In the genomic region with DNA sequence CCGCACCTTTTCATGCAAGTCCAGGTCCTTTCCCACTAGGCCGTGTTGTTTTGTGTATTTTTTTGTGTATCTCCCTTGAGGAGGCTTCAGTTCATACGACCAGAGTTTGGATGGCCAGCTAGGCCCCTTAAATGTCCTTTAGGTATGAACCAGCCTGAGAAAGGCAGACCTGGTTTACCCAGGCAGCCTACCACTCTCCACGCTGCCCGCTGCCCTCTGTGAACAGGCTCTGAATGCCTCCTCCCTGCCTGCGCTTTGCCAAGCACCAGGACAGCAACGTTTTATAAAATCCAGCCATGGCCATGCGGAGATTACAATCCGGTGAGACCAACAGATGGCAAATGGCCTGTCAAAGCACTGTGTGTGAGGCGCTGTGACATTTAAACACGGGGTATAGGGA, we compare ENCODE assay signal across 8 cellular contexts. TPM values are rescaled to one million over a fixed set of nuclear protein-coding genes. Genes with fewer than 3 reads are reported as not detected.
DNase-seq lines count a peak whose midpoint lies in the region; ATAC-seq and TF ChIP-seq lines count a peak whose summit lies in the region.

No MANE protein-coding gene starts in this region.

- ATAC-seq in activated naive CD4-positive, alpha-beta T cell treated with anti-CD3 and anti-CD28 coated beads, Interleukin-2, amount 50 U/mL, for 72 hours: no peak

- H3T11ph ChIP-seq in H9 (ENCODE audit: low read length): no peak overlapping the region

- H3K9me3 ChIP-seq in H9 (ENCODE audit: control insufficient read depth, low read depth, low read length): no peaks in the 10 kb centered on the region

- H3K4me3 Mint-ChIP-seq in H9: peak overlapping the region; percentile 51 to 75
- H3K4me3 Mint-ChIP-seq in glutamatergic neuron (ENCODE audit: unreplicated experiment): peak overlapping the region; percentile 48

- H2BK12ac ChIP-seq in H9 (ENCODE audit: insufficient read length, low read depth, low read length): no peak overlapping the region

- H2AFZ ChIP-seq in H9 (ENCODE audit: low read length): peak overlapping the region; percentile 14

- no peak overlapping the region for H4K5ac ChIP-seq in H9 (ENCODE audit: insufficient read length, low read depth, low read length)

- no peaks in the 10 kb centered on the region for H3K4me1 ChIP-seq in H9 (ENCODE audit: insufficient read depth, low read length)

- peaks cover 22 to 33% of the 10 kb centered on the region in 2 experiments for H3K9me3 Mint-ChIP-seq in H9
- H3K9me3 Mint-ChIP-seq in glutamatergic neuron (ENCODE audit: unreplicated experiment): peaks cover 12% of the 10 kb centered on the region
- H3K9me3 Mint-ChIP-seq in activated naive CD4-positive, alpha-beta T cell treated with anti-CD3 and anti-CD28 coated beads, Interleukin-2, amount 50 U/mL, for 72 hours: no peaks in the 10 kb centered on the region

- H3K79me2 ChIP-seq in H9 (ENCODE audit: insufficient read depth, low read length): no peaks in the 10 kb centered on the region

- H3K14ac ChIP-seq in H9 (ENCODE audit: insufficient read depth, low read length): no peak overlapping the region; the same call in 1 of the 2 replicates

- no peak for TF ChIP-seq CTCF in H9 (conservative IDR thresholded peaks at IDR 0.05)
- no peak for TF ChIP-seq CTCF in VCaP (conservative IDR thresholded peaks at IDR 0.05)
- TF ChIP-seq CTCF in glutamatergic neuron (IDR thresholded peaks at IDR 0.05; ENCODE audit: partially characterized antibody, unreplicated experiment): no peak

- DNase-seq in H9 (no peak), glutamatergic neuron (no peak), GM19240 (ENCODE audit: insufficient read length, low spot score) (no peak), HT-29 (ENCODE audit: low spot score) (no peak)
- DNase-seq in activated naive CD4-positive, alpha-beta T cell treated with anti-CD3 and anti-CD28 coated beads, Interleukin-2, amount 50 U/mL, for 72 hours (ENCODE audit: low spot score in 2 of 2): no peak
- no peak for DNase-seq in activated CD4-positive, alpha-beta T cell treated with anti-CD3 and anti-CD28 coated beads for 48 hours

- no peak overlapping the region for H2BK15ac ChIP-seq in H9 (ENCODE audit: low read depth, low read length)

- H4K8ac ChIP-seq in H9 (replicated peaks; ENCODE audit: insufficient read length, low read depth, low read length): no peak overlapping the region

- H3K23ac ChIP-seq in H9 (ENCODE audit: insufficient read length, low read depth, low read length): no peak overlapping the region

- H2BK20ac ChIP-seq in H9 (ENCODE audit: low read depth, low read length, poor library complexity, severe bottlenecking): no peak overlapping the region

- peaks cover 6 to 9% of the 10 kb centered on the region in 2 experiments; a peak in 3 of 4 replicates for H3K4me1 Mint-ChIP-seq in H9
- peaks cover 13% of the 10 kb centered on the region for H3K4me1 Mint-ChIP-seq in glutamatergic neuron (ENCODE audit: low read depth, unreplicated experiment)

- no peak overlapping the region for H3K4ac ChIP-seq in H9 (ENCODE audit: low read depth, low read length)

- H2BK120ac ChIP-seq in H9 (ENCODE audit: low read depth, low read length, poor library complexity, severe bottlenecking): no peak overlapping the region

- H3K18ac ChIP-seq in H9 (ENCODE audit: insufficient read length, low read depth, low read length): no peak overlapping the region

- H3K27me3 Mint-ChIP-seq in H9 (ENCODE audit: low read depth): peaks cover 26% of the 10 kb centered on the region
- H3K27me3 Mint-ChIP-seq in glutamatergic neuron (ENCODE audit: unreplicated experiment): peaks cover 2% of the 10 kb centered on the region

- H3K56ac ChIP-seq in H9 (ENCODE audit: insufficient read length, low read depth, low read length): no peak overlapping the region

- no peak overlapping the region for H2BK5ac ChIP-seq in H9 (ENCODE audit: insufficient read length, low read length)

- peak overlapping the region in 6 of 7 experiments; percentile 93 to 98 (median 95) for H3K4me3 ChIP-seq in skin epidermis

- H2AK5ac ChIP-seq in H9 (ENCODE audit: insufficient read length, low read length): no peak overlapping the region

- no peaks in the 10 kb centered on the region for H4K20me1 ChIP-seq in H9 (ENCODE audit: control insufficient read depth, insufficient read depth, insufficient read length)

- no CpG with 5 or more reads among the region's 11 CpGs for WGBS in H9 (ENCODE audit: extremely low coverage, insufficient read length, low lambda C conversion rate)

- no peaks in the 10 kb centered on the region; the same call in 1 of the 2 replicates for H3K27me3 ChIP-seq in H9 (ENCODE audit: insufficient read depth, low read length)

- no peak overlapping the region for H3K27ac ChIP-seq in H9 (ENCODE audit: insufficient read length, low read depth, low read length)
- peak overlapping the region; percentile 92 for H3K27ac ChIP-seq in VCaP
- H3K27ac ChIP-seq in skin epidermis: peak overlapping the region in 18 of 21 experiments; percentile 49 to 99 (median 95)

- H3K4me2 ChIP-seq in H9 (ENCODE audit: insufficient read depth, insufficient read length, low read length): peak overlapping the region; percentile 32

- H3K27ac Mint-ChIP-seq in H9 (no peak overlapping the region), glutamatergic neuron (ENCODE audit: unreplicated experiment) (peak overlapping the region; percentile 84)
- peak overlapping the region in 1 of 2 donors; percentile 15 for H3K27ac Mint-ChIP-seq in activated naive CD4-positive, alpha-beta T cell treated with anti-CD3 and anti-CD28 coated beads, Interleukin-2, amount 50 U/mL, for 72 hours

- no peaks in the 10 kb centered on the region for H3K79me1 ChIP-seq in H9 (ENCODE audit: insufficient read depth, low read depth, low read length, poor library complexity, severe bottlenecking)

- H4K91ac ChIP-seq in H9 (ENCODE audit: insufficient read length, low read depth, low read length): no peak overlapping the region

- peaks cover 5% of the 10 kb centered on the region for H3K23me2 ChIP-seq in H9 (ENCODE audit: insufficient read length, low read depth, low read length, poor library complexity, severe bottlenecking)

- H3K9ac ChIP-seq in H9 (ENCODE audit: extremely low read depth, insufficient read length, low read length): no peak overlapping the region

- H3K36me3 Mint-ChIP-seq in H9 (ENCODE audit: insufficient read depth in 1 of 3, low read depth in 3 of 3) (peaks cover 0 to 20% (median 17%) of the 10 kb centered on the region in 3 experiments; a peak in 5 of 7 replicates), glutamatergic neuron (ENCODE audit: unreplicated experiment) (peaks cover 5% of the 10 kb centered on the region)
- no peaks in the 10 kb centered on the region for H3K36me3 Mint-ChIP-seq in activated naive CD4-positive, alpha-beta T cell treated with anti-CD3 and anti-CD28 coated beads, Interleukin-2, amount 50 U/mL, for 72 hours

RNA-seq across cellular contexts. Expression of a gene that starts 0.6 kb away (rescaled TPM):
- 31.6 and 34.5 TPM in 2 replicates for total RNA-seq in H9 (2021)
- total RNA-seq in glutamatergic neuron (ENCODE audit: unreplicated experiment): 83.8 TPM
- total RNA-seq in activated naive CD4-positive, alpha-beta T cell treated with anti-CD3 and anti-CD28 coated beads, Interleukin-2, amount 50 U/mL, for 72 hours: 10 to 100 TPM; 41.8 to 48.6 TPM
- 87.3 and 97.2 TPM in 2 replicates for total RNA-seq in HT-29 (2014; rRNA removed; shearing (Covaris generic))

RNA-seq across cellular contexts. Expression of a gene that starts 28.4 kb away (rescaled TPM):
- total RNA-seq in H9 (2021) (92.3 and 92.8 TPM in 2 replicates), glutamatergic neuron (ENCODE audit: unreplicated experiment) (103 TPM)
- total RNA-seq in activated naive CD4-positive, alpha-beta T cell treated with anti-CD3 and anti-CD28 coated beads, Interleukin-2, amount 50 U/mL, for 72 hours: 100 to 1,000 TPM; 120 to 154 TPM
- 142 and 166 TPM in 2 replicates for total RNA-seq in HT-29 (2014; rRNA removed; shearing (Covaris generic))

RNA-seq across cellular contexts. Expression of a gene that starts 28.6 kb away (rescaled TPM):
- total RNA-seq in H9 (2021): 104 and 114 TPM in 2 replicates
- 18.6 TPM for total RNA-seq in glutamatergic neuron (ENCODE audit: unreplicated experiment)
- 10 to 100 TPM; 42.1 to 67.7 TPM for total RNA-seq in activated naive CD4-positive, alpha-beta T cell treated with anti-CD3 and anti-CD28 coated beads, Interleukin-2, amount 50 U/mL, for 72 hours
- total RNA-seq in HT-29 (2014; rRNA removed; shearing (Covaris generic)): 77.1 and 82.4 TPM in 2 replicates

RNA-seq across cellular contexts. Expression of a gene that starts 31.2 kb away (rescaled TPM):
- total RNA-seq in H9 (2021) (42.4 and 44.4 TPM in 2 replicates), glutamatergic neuron (ENCODE audit: unreplicated experiment) (52.9 TPM)
- total RNA-seq in activated naive CD4-positive, alpha-beta T cell treated with anti-CD3 and anti-CD28 coated beads, Interleukin-2, amount 50 U/mL, for 72 hours: 10 to 100 TPM; 36.3 to 37.7 TPM
- total RNA-seq in HT-29 (2014; rRNA removed; shearing (Covaris generic)): 28.7 and 30.7 TPM in 2 replicates

RNA-seq across cellular contexts. Expression of a gene that starts 51.7 kb away (rescaled TPM):
- total RNA-seq in H9 (2021) (7.9 and 9.6 TPM in 2 replicates), glutamatergic neuron (ENCODE audit: unreplicated experiment) (34.7 TPM)
- 10 to 100 TPM in 1 of 2 donors, 1 to 10 TPM in 1; 3.1 to 19.1 TPM for total RNA-seq in activated naive CD4-positive, alpha-beta T cell treated with anti-CD3 and anti-CD28 coated beads, Interleukin-2, amount 50 U/mL, for 72 hours
- 0.03 TPM in 1 of 2 replicates, not detected in the other for total RNA-seq in HT-29 (2014; rRNA removed; shearing (Covaris generic))
